27 cellular contexts compared by ENCODE assay signal in the genomic region with DNA sequence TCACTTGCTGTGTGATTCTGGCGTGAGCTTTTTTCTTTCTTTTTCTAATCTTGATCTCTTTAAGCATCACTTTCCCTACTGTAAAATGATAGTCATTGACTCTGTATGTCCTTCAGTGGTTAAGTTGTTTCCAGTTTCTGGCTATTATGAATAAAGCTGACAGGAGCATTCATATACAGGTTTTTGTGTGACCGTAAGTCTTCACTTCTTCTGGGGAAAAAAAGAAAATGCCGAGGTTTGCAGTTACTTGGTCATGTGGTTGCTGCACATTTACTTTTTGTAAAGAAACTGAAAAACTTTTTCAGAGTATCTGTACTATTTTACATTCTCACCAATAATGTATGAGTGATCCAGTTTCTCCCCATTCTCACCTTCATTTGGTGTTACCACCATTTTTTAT.
"Had no signal": no experiment of that assay in that cellular context is flagged by ENCODE, and none has a peak within 500 bp of the region (broad histone marks: within the 10 kb centered on the region; RNA-seq: fewer than 3 reads in every experiment).

No MANE protein-coding gene starts in this region.

- H3K79me2 ChIP-seq: parathyroid adenoma had no signal

- H3K4me3 ChIP-seq: neural progenitor cell, ovary, psoas muscle, right lobe of liver, sigmoid colon, stomach, thoracic aorta, thyroid gland, tibial nerve, upper lobe of left lung, vagina had no signal

- H3K9me3 ChIP-seq: ovary, psoas muscle, right lobe of liver, sigmoid colon, stomach, thoracic aorta, thyroid gland, tibial nerve, upper lobe of left lung, vagina had no signal

- H3K9ac ChIP-seq: neural progenitor cell, parathyroid adenoma had no signal

- H3K36me3 ChIP-seq: neural progenitor cell, ovary, right lobe of liver, sigmoid colon, stomach, thoracic aorta, thyroid gland, tibial nerve, upper lobe of left lung, vagina had no signal

- H2AFZ ChIP-seq: neural progenitor cell, parathyroid adenoma had no signal

- H3K27ac ChIP-seq: neural progenitor cell, ovary, parathyroid adenoma, psoas muscle, right lobe of liver, sigmoid colon, stomach, thoracic aorta, thyroid gland, tibial nerve, upper lobe of left lung, vagina had no signal

- H3K4me3 Mint-ChIP-seq: nephron; neural progenitor cell; stimulated activated effector memory CD8-positive, alpha-beta T cell treated with anti-CD3 and anti-CD28 coated beads, Interleukin-12 subunit alpha, Interleukin-12 subunit beta, amount 100 ng/mL, for 72 hours; stimulated activated naive B cell treated with anti-CD40 and anti-IgM and Interleukin-4, amounts not matched to agents 10 μg/mL and 1 μg/mL and 100 μg/mL, for 72 hours; stimulated activated naive CD8-positive, alpha-beta T cell treated with anti-CD3 and anti-CD28 coated beads, Interleukin-15, Interleukin-2, amounts not matched to agents 100 ng/mL and 50 ng/mL, for 24 hours had no signal

- H3K27me3 ChIP-seq: neural progenitor cell, ovary, right lobe of liver, sigmoid colon, stomach, thyroid gland, tibial nerve, upper lobe of left lung, vagina had no signal

- H3K4me1 Mint-ChIP-seq: stimulated activated effector memory CD8-positive, alpha-beta T cell treated with anti-CD3 and anti-CD28 coated beads, Interleukin-12 subunit alpha, Interleukin-12 subunit beta, amount 100 ng/mL, for 72 hours; stimulated activated naive B cell treated with anti-CD40 and anti-IgM and Interleukin-4, amounts not matched to agents 10 μg/mL and 1 μg/mL and 100 μg/mL, for 72 hours had no signal

- H3K9me3 Mint-ChIP-seq: nephron, neural progenitor cell had no signal

- H3K36me3 Mint-ChIP-seq: neural progenitor cell; stimulated activated effector memory CD8-positive, alpha-beta T cell treated with anti-CD3 and anti-CD28 coated beads, Interleukin-12 subunit alpha, Interleukin-12 subunit beta, amount 100 ng/mL, for 72 hours; stimulated activated naive B cell treated with anti-CD40 and anti-IgM and Interleukin-4, amounts not matched to agents 10 μg/mL and 1 μg/mL and 100 μg/mL, for 72 hours had no signal

- H3K27me3 Mint-ChIP-seq: progenitor cell of endocrine pancreas; stimulated activated naive B cell treated with anti-CD40 and anti-IgM and Interleukin-4, amounts not matched to agents 10 μg/mL and 1 μg/mL and 100 μg/mL, for 72 hours; stimulated activated naive CD8-positive, alpha-beta T cell treated with anti-CD3 and anti-CD28 coated beads, Interleukin-15, Interleukin-2, amounts not matched to agents 100 ng/mL and 50 ng/mL, for 24 hours had no signal

- H3K27ac Mint-ChIP-seq: nephron; neural progenitor cell; progenitor cell of endocrine pancreas; stimulated activated effector memory CD8-positive, alpha-beta T cell treated with anti-CD3 and anti-CD28 coated beads, Interleukin-12 subunit alpha, Interleukin-12 subunit beta, amount 100 ng/mL, for 72 hours; stimulated activated naive B cell treated with anti-CD40 and anti-IgM and Interleukin-4, amounts not matched to agents 10 μg/mL and 1 μg/mL and 100 μg/mL, for 72 hours; stimulated activated naive CD8-positive, alpha-beta T cell treated with anti-CD3 and anti-CD28 coated beads, Interleukin-15, Interleukin-2, amounts not matched to agents 100 ng/mL and 50 ng/mL, for 24 hours had no signal

- H3K4me2 ChIP-seq: neural progenitor cell had no signal

- H3K4me1 ChIP-seq: neural progenitor cell, parathyroid adenoma, psoas muscle, right lobe of liver, sigmoid colon, stomach, thyroid gland, tibial nerve, upper lobe of left lung, vagina had no signal

- DNase-seq: occipital lobe; ovary; posterior cingulate gyrus; psoas muscle; right cardiac atrium; right lobe of liver; sigmoid colon; small intestine; stimulated activated CD4-positive, alpha-beta T cell treated with anti-CD3 and anti-CD28 coated beads, Interleukin-15, amount 100 ng/mL, for 24 hours; stimulated activated CD4-positive, alpha-beta T cell treated with anti-CD3 and anti-CD28 coated beads, Interleukin-2, amount 100 ng/mL, for 24 hours; stimulated activated CD4-positive, alpha-beta T cell treated with anti-CD3 and anti-CD28 coated beads, Interleukin-2, amount 100 ng/mL, for 48 hours; stimulated activated CD4-positive, alpha-beta T cell treated with anti-CD3 and anti-CD28 coated beads, Interleukin-4, amount 100 ng/mL, for 24 hours; stimulated activated naive B cell treated with anti-CD40 and anti-IgM and Interleukin-4, amounts not matched to agents 10 μg/mL and 1 μg/mL and 100 μg/mL, for 72 hours; stimulated activated naive CD4-positive, alpha-beta T cell treated with Interleukin-2 at 50 U/mL for 16 hours; stomach; thyroid gland; trophoblast cell; upper lobe of left lung had no signal
